In genomic region chr2:45943231-45944044, GRCh38 we compare ENCODE assay signal across 13 cellular contexts.
DNase-seq lines count a peak whose midpoint lies in the region; ATAC-seq and TF ChIP-seq lines count a peak whose summit lies in the region.
"Had no signal": no experiment of that assay in that cellular context is flagged by ENCODE, and none has a peak within 500 bp of the region (broad histone marks: within the 10 kb centered on the region; RNA-seq: fewer than 3 reads in every experiment).

No MANE protein-coding gene starts in this region.

- no peak for ATAC-seq in PC-3
- ATAC-seq: activated CD4-positive, alpha-beta T cell treated with anti-CD3 and anti-CD28 coated beads for 36 hours had no signal

- 0 out of 2 replicates have a peak overlapping the region, but pooled peaks have one; percentile 50 for H3K4me2 ChIP-seq in PC-3 (ENCODE audit: low read length)

- no TSS peak for BruUV-seq in PC-3 (replicated peaks; lab: Mats Ljungman, UMichigan)

- no peak overlapping the region for H3K9ac ChIP-seq in PC-3 (ENCODE audit: low read length)

- 0 out of 2 replicates have a peak, but pooled peaks cover 4% of the 10 kb centered on the region for H3K79me2 ChIP-seq in PC-3 (ENCODE audit: low read length)

- H3K36me3 ChIP-seq in PC-3 (ENCODE audit: low read depth, low read length): no peaks in the 10 kb centered on the region

- no peak overlapping the region for H2AFZ ChIP-seq in PC-3 (ENCODE audit: low read length)

- H3K27me3 ChIP-seq in PC-3 (ENCODE audit: low read length): no peaks in the 10 kb centered on the region

- H3K9me2 ChIP-seq in PC-3 (replicated peaks; ENCODE audit: low read length): no peaks in the 10 kb centered on the region

- H3K4me1 ChIP-seq in PC-3 (ENCODE audit: insufficient read depth, low read length): peaks cover 54% of the 10 kb centered on the region

- H3K9me3 ChIP-seq in PC-3 (ENCODE audit: low read length): no peaks in the 10 kb centered on the region

- DNase-seq in NCI-H1417 (lab: John Stamatoyannopoulos, UW) (peak in 2 of 3 experiments; percentile 35 to 60), NCI-H1417 treated with DMSO at 0.1 percent for 48 hours (lab: John Stamatoyannopoulos, UW) (no peak), PC-3 (no peak), epithelial cell of proximal tubule (ENCODE audit: low read depth) (no peak), retinal pigment epithelial cell (ENCODE audit: low read depth) (no peak), NCI-H1930 (lab: John Stamatoyannopoulos, UW) (no peak), NCI-H2029 (lab: John Stamatoyannopoulos, UW) (no peak), GM10248 (ENCODE audit: extremely low spot score) (no peak)
- DNase-seq: 8988T; activated CD4-positive, alpha-beta T cell treated with anti-CD3 and anti-CD28 coated beads for 36 hours; activated naive CD8-positive, alpha-beta T cell treated with anti-CD3 and anti-CD28 coated beads for 36 hours; KBM-7; NCI-H1436 had no signal

- POLR2A ChIA-PET in PC-3 (lab: Charles Lee; ENCODE audit: unreplicated experiment): no interaction called here
- POLR2A ChIA-PET in GM10248 (lab: Yijun Ruan, JAX): no interaction called here

- no peak overlapping the region for H3K27ac ChIP-seq in PC-3 (ENCODE audit: low read length)

- TF ChIP-seq CTCF in PC-3 (conservative IDR thresholded peaks at IDR 0.05; ENCODE audit: low read depth, low read length): peak; percentile 40
- TF ChIP-seq CTCF in epithelial cell of proximal tubule (conservative IDR thresholded peaks at IDR 0.05; ENCODE audit: low read depth, low read length): peak; percentile 19
- peak; percentile 23 for TF ChIP-seq CTCF in retinal pigment epithelial cell (conservative IDR thresholded peaks at IDR 0.05; ENCODE audit: low read depth, low read length)
- TF ChIP-seq CTCF in GM10248 (IDR thresholded peaks at IDR 0.05; ENCODE audit: control extremely low read depth, extremely low read depth, low read depth, missing control alignments): no peak

- peaks cover under 1% of the 10 kb centered on the region for H3F3A ChIP-seq in PC-3 (ENCODE audit: low read length, unreplicated experiment)

- CTCF ChIA-PET in PC-3 (lab: Charles Lee): no interaction called here
- CTCF ChIA-PET in GM10248 (lab: Yijun Ruan, JAX): interaction anchor here (0.7 kb wide), 1 partner anchor 7 kb away, joined by 3 read pairs; no protein-coding TSS in a partner anchor

- 0 out of 2 replicates have a peak, but pooled peaks cover 4% of the 10 kb centered on the region for H4K20me1 ChIP-seq in PC-3 (ENCODE audit: low read length)

- H3K4me3 ChIP-seq in PC-3 (ENCODE audit: low read length): no peak overlapping the region
- no peak overlapping the region for H3K4me3 ChIP-seq in epithelial cell of proximal tubule (ENCODE audit: low read depth, low read length)
- H3K4me3 ChIP-seq in retinal pigment epithelial cell (ENCODE audit: low read length): no peak overlapping the region

- intact Hi-C loops in PC-3 (cut with micrococcal nuclease): no loop called here

Comparison
In these comparisons a context has a peak if more than half of its experiments do, and no peak if none do; other contexts are left out.
1. DNase-seq: peak in NCI-H1417 (2 of 3); none in NCI-H1417 treated with DMSO at 0.1 percent for 48 hours (single experiment), PC-3 (single experiment), epithelial cell of proximal tubule (single experiment), retinal pigment epithelial cell (single experiment), NCI-H1930 (0 of 2), NCI-H2029 (single experiment) and GM10248 (single experiment).